In genomic region chr5:145056805-145057204, GRCh38 we compare ENCODE assay signal across 12 cellular contexts.
A peak's percentile ranks its signal among the peaks of the same experiment; 100 is the strongest.
DNase-seq lines count a peak whose midpoint lies in the region; ATAC-seq and TF ChIP-seq lines count a peak whose summit lies in the region.
"Had no signal": no experiment of that assay in that cellular context is flagged by ENCODE, and none has a peak within 500 bp of the region (broad histone marks: within the 10 kb centered on the region; RNA-seq: fewer than 3 reads in every experiment).

No MANE protein-coding gene starts in this region.

- H3K36me3 ChIP-seq in brain microvascular endothelial cell (replicated peaks) = no peaks in the 10 kb centered on the region
- no peaks in the 10 kb centered on the region for H3K36me3 ChIP-seq in MG63
- H3K36me3 ChIP-seq: thoracic aorta had no signal

- in situ Hi-C loops in brain microvascular endothelial cell (cut with HindIII; ENCODE audit: low pct_ligation_motif_present, low sequenced_read_pairs) = no loop called here

- ATAC-seq in GM19455 (IDR thresholded peaks at IDR 0.05; ENCODE audit: unreplicated experiment) (peak; percentile 100), HG03103 (IDR thresholded peaks at IDR 0.05; ENCODE audit: low read depth, unreplicated experiment) (peak; percentile 99)

- DNase-seq in EH (ENCODE audit: low read depth) (peak; percentile 80), brain microvascular endothelial cell (peak; percentile 56), MG63 (no peak), NCI-H524 (lab: John Stamatoyannopoulos, UW) (no peak), COLO668 (lab: John Stamatoyannopoulos, UW; ENCODE audit: unreplicated experiment) (no peak)
- no peak for DNase-seq in stimulated activated CD4-positive, alpha-beta T cell treated with anti-CD3 and anti-CD28 coated beads, Interleukin-1b, Interleukin-23, amount 100 ng/mL, for 48 hours
- DNase-seq: CD8-positive, alpha-beta memory T cell; occipital lobe had no signal

- H3K27me3 ChIP-seq in brain microvascular endothelial cell (replicated peaks) (no peaks in the 10 kb centered on the region), MG63 (no peaks in the 10 kb centered on the region)

- no peak overlapping the region for H3K4me3 ChIP-seq in brain microvascular endothelial cell (ENCODE audit: low read depth, low read length)
- no peak overlapping the region for H3K4me3 ChIP-seq in MG63
- H3K4me3 ChIP-seq: thoracic aorta had no signal

- H3K9me3 ChIP-seq in MG63 = no peaks in the 10 kb centered on the region; the same call in 1 of the 2 replicates
- H3K9me3 ChIP-seq: thoracic aorta had no signal

- no peak for TF ChIP-seq CTCF in brain microvascular endothelial cell (IDR thresholded peaks at IDR 0.05; ENCODE audit: low read depth, low read length, missing control alignments)

- no peak overlapping the region for H3K27ac ChIP-seq in brain microvascular endothelial cell
- H3K27ac ChIP-seq: thoracic aorta, VCaP had no signal

Comparison
In these comparisons a context has a peak if more than half of its experiments do, and no peak if none do; other contexts are left out.
1. DNase-seq: peak in EH (single experiment) and brain microvascular endothelial cell (single experiment); none in MG63 (single experiment), NCI-H524 (0 of 2), COLO668 (single experiment) and stimulated activated CD4-positive, alpha-beta T cell treated with anti-CD3 and anti-CD28 coated beads, Interleukin-1b, Interleukin-23, amount 100 ng/mL, for 48 hours (single experiment).